11 cellular contexts compared by ENCODE assay signal in the genomic region with DNA sequence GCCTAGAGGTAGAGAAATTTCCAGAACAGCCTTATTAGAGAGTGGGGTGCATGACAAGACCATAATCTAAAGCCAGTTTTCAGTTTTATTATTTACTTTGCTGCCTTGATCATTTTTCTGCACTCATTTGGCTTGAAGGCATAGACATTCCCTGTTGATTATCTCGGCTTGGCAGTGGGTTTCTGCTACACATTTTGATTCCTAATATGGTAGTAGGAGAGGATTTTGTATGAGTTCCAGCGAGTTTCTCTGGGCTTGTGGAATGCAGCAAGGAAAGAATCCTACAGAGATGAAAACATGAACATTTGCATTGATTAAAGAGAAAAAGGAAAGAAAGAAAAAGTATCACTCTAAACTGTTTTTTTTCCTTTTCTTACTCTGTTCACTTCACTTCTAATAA.
A peak's percentile ranks its signal among the peaks of the same experiment; 100 is the strongest.
DNase-seq lines count a peak whose midpoint lies in the region; ATAC-seq lines count a peak whose summit lies in the region.
"Had no signal": no experiment of that assay in that cellular context is flagged by ENCODE, and none has a peak within 500 bp of the region (broad histone marks: within the 10 kb centered on the region; RNA-seq: fewer than 3 reads in every experiment).

No MANE protein-coding gene starts in this region.

- no peaks in the 10 kb centered on the region for H3K9me3 Mint-ChIP-seq in activated T-cell treated with anti-CD3 and anti-CD28 coated beads, Interleukin-2, amount 50 U/mL, for 24 hours
- H3K9me3 Mint-ChIP-seq: dendritic cell treated with granulocyte-macrophage colony-stimulating factor and Interleukin-4, amounts not matched to agents 40 ng/mL and 50 ng/mL, for 4 days had no signal

- H3K27ac Mint-ChIP-seq in activated T-cell treated with anti-CD3 and anti-CD28 coated beads, Interleukin-2, amount 50 U/mL, for 24 hours = no peak overlapping the region
- H3K27ac Mint-ChIP-seq: activated CD8-positive, alpha-beta memory T cell treated with anti-CD3 and anti-CD28 coated beads, Interleukin-2, amount 10 ng/mL, durations not matched to agents 7 days and 5 days; dendritic cell treated with granulocyte-macrophage colony-stimulating factor and Interleukin-4, amounts not matched to agents 40 ng/mL and 50 ng/mL, for 4 days had no signal

- no peaks in the 10 kb centered on the region for H3K36me3 Mint-ChIP-seq in activated T-cell treated with anti-CD3 and anti-CD28 coated beads, Interleukin-2, amount 50 U/mL, for 24 hours (ENCODE audit: low read depth)
- H3K36me3 Mint-ChIP-seq: activated CD8-positive, alpha-beta memory T cell treated with anti-CD3 and anti-CD28 coated beads, Interleukin-2, amount 10 ng/mL, durations not matched to agents 7 days and 5 days had no signal

- no peaks in the 10 kb centered on the region for H3K36me3 ChIP-seq in HUES64 (ENCODE audit: insufficient read depth, low read length)
- no peaks in the 10 kb centered on the region for H3K36me3 ChIP-seq in effector memory CD4-positive, alpha-beta T cell (ENCODE audit: control insufficient read depth, insufficient read depth, low read length)

- H3K27me3 ChIP-seq in HUES64 (ENCODE audit: insufficient read depth, low read length) = no peaks in the 10 kb centered on the region
- H3K27me3 ChIP-seq in effector memory CD4-positive, alpha-beta T cell (replicated peaks; ENCODE audit: control insufficient read depth, insufficient read depth, low read length, poor library complexity, severe bottlenecking) = no peaks in the 10 kb centered on the region

- H3K9ac ChIP-seq in HUES64 (ENCODE audit: low read depth, low read length) = peak overlapping the region; percentile 60; the same call in 1 of the 2 replicates
- H3K9ac ChIP-seq: KMS-11 had no signal

- DNase-seq in cerebellum (ENCODE audit: low spot score) (peak; percentile 21), left kidney (ENCODE audit: low read depth, low spot score) (peak; percentile 32)
- DNase-seq in activated T-cell treated with anti-CD3 and anti-CD28 coated beads, Interleukin-2, amount 50 U/mL, for 24 hours = no peak
- no peak for DNase-seq in effector memory CD4-positive, alpha-beta T cell
- DNase-seq in stimulated activated CD4-positive, alpha-beta T cell treated with anti-CD3 and anti-CD28 coated beads, Interleukin-1b, Interleukin-23, amount 100 ng/mL, for 48 hours = no peak
- DNase-seq: activated CD8-positive, alpha-beta memory T cell treated with anti-CD3 and anti-CD28 coated beads, Interleukin-2, amount 10 ng/mL, durations not matched to agents 7 days and 5 days; T-helper 1 cell had no signal

- ATAC-seq in GM18519 (IDR thresholded peaks at IDR 0.05; ENCODE audit: low FRiP score, unreplicated experiment) = no peak
- ATAC-seq: activated CD8-positive, alpha-beta memory T cell treated with anti-CD3 and anti-CD28 coated beads, Interleukin-2, amount 10 ng/mL, durations not matched to agents 7 days and 5 days had no signal

- no peaks in the 10 kb centered on the region for H3K27me3 Mint-ChIP-seq in activated T-cell treated with anti-CD3 and anti-CD28 coated beads, Interleukin-2, amount 50 U/mL, for 24 hours
- H3K27me3 Mint-ChIP-seq: activated CD8-positive, alpha-beta memory T cell treated with anti-CD3 and anti-CD28 coated beads, Interleukin-2, amount 10 ng/mL, durations not matched to agents 7 days and 5 days; dendritic cell treated with granulocyte-macrophage colony-stimulating factor and Interleukin-4, amounts not matched to agents 40 ng/mL and 50 ng/mL, for 4 days had no signal

- no peaks in the 10 kb centered on the region for H3K4me1 Mint-ChIP-seq in activated T-cell treated with anti-CD3 and anti-CD28 coated beads, Interleukin-2, amount 50 U/mL, for 24 hours (ENCODE audit: low read depth)
- H3K4me1 Mint-ChIP-seq: activated CD8-positive, alpha-beta memory T cell treated with anti-CD3 and anti-CD28 coated beads, Interleukin-2, amount 10 ng/mL, durations not matched to agents 7 days and 5 days had no signal

- peak overlapping the region; percentile 72 for H3K27ac ChIP-seq in HUES64 (ENCODE audit: low read depth, low read length)
- H3K27ac ChIP-seq in effector memory CD4-positive, alpha-beta T cell (ENCODE audit: insufficient read depth, low read length, poor library complexity, severe bottlenecking) = no peak overlapping the region
- H3K27ac ChIP-seq: KMS-11 had no signal

- whole genome bisulfite sequencing in HUES64 = 43% methylated on average over 2 of the region's 2 CpGs

- peaks cover 23% of the 10 kb centered on the region for H3K4me1 ChIP-seq in HUES64 (ENCODE audit: insufficient read depth, low read length)
- H3K4me1 ChIP-seq in effector memory CD4-positive, alpha-beta T cell (ENCODE audit: control insufficient read depth, insufficient read depth, low read length, poor library complexity, severe bottlenecking) = no peaks in the 10 kb centered on the region

- H3K9me3 ChIP-seq in HUES64 (ENCODE audit: insufficient read depth, low read depth, low read length) = no peaks in the 10 kb centered on the region
- no peaks in the 10 kb centered on the region for H3K9me3 ChIP-seq in effector memory CD4-positive, alpha-beta T cell (ENCODE audit: control insufficient read depth, low read length)

- H3K4me3 Mint-ChIP-seq in activated T-cell treated with anti-CD3 and anti-CD28 coated beads, Interleukin-2, amount 50 U/mL, for 24 hours = no peak overlapping the region
- H3K4me3 Mint-ChIP-seq: activated CD8-positive, alpha-beta memory T cell treated with anti-CD3 and anti-CD28 coated beads, Interleukin-2, amount 10 ng/mL, durations not matched to agents 7 days and 5 days; dendritic cell treated with granulocyte-macrophage colony-stimulating factor and Interleukin-4, amounts not matched to agents 40 ng/mL and 50 ng/mL, for 4 days had no signal

- no peak overlapping the region for H3K4me3 ChIP-seq in HUES64 (ENCODE audit: low read length)
- H3K4me3 ChIP-seq in effector memory CD4-positive, alpha-beta T cell (ENCODE audit: insufficient read depth, low read depth, low read length, poor library complexity, severe bottlenecking) = no peak overlapping the region

Comparison
In these comparisons a context has a peak if more than half of its experiments do, and no peak if none do; other contexts are left out.
1. DNase-seq: peak in cerebellum (single experiment) and left kidney (single experiment); none in activated T-cell treated with anti-CD3 and anti-CD28 coated beads, Interleukin-2, amount 50 U/mL, for 24 hours (single experiment), effector memory CD4-positive, alpha-beta T cell (0 of 3) and stimulated activated CD4-positive, alpha-beta T cell treated with anti-CD3 and anti-CD28 coated beads, Interleukin-1b, Interleukin-23, amount 100 ng/mL, for 48 hours (single experiment).